ENCODE assay signal across 1 cellular context in the genomic region with DNA sequence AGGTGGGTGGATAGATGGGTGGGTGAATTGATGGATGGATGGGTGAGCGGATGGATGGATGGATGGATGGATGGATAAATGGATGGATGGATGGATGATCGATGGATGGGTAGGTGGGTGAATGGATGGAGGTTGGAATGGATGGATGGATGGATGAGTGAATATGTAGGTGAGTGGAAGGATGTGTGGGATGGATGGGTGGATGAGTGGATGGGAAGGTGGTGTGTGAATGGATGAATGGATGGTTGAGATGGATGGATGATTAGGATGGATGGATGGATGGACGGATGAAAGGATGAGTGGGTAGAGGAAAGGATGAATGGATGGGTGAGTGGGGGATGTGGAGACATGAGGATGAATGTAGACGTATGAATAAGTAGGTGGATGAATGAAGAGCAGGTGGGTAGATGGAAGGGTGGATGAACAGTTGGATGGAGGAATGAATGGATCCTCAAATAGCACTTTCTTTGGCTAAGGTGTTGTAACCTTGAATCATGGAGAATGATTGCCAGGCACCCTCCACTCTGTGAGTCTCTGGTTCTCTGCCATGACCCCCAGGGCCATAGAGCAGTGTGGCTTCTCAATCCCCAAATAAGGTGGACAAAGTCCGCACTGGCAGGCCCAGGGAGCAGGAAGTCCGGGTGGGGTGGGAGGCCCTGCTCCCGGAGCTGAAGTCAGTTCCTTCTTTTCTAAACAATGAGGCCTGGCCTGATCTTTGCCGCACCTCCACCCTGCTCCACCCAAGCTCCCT.
TF ChIP-seq lines count a peak whose summit lies in the region.

No MANE protein-coding gene starts in this region.

TF ChIP-seq in HepG2, 621 proteins besides CTCF, POLR2A, EP300 and RAD21 (continued from another document and continues in another):
- TF ChIP-seq, protein P1, sequence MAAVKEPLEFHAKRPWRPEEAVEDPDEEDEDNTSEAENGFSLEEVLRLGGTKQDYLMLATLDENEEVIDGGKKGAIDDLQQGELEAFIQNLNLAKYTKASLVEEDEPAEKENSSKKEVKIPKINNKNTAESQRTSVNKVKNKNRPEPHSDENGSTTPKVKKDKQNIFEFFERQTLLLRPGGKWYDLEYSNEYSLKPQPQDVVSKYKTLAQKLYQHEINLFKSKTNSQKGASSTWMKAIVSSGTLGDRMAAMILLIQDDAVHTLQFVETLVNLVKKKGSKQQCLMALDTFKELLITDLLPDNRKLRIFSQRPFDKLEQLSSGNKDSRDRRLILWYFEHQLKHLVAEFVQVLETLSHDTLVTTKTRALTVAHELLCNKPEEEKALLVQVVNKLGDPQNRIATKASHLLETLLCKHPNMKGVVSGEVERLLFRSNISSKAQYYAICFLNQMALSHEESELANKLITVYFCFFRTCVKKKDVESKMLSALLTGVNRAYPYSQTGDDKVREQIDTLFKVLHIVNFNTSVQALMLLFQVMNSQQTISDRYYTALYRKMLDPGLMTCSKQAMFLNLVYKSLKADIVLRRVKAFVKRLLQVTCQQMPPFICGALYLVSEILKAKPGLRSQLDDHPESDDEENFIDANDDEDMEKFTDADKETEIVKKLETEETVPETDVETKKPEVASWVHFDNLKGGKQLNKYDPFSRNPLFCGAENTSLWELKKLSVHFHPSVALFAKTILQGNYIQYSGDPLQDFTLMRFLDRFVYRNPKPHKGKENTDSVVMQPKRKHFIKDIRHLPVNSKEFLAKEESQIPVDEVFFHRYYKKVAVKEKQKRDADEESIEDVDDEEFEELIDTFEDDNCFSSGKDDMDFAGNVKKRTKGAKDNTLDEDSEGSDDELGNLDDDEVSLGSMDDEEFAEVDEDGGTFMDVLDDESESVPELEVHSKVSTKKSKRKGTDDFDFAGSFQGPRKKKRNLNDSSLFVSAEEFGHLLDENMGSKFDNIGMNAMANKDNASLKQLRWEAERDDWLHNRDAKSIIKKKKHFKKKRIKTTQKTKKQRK (IDR thresholded peaks at IDR 0.05; ENCODE audit: low read length), result no peak
- TF ChIP-seq ZNF629 (CRISPR knock-in tag; conservative IDR thresholded peaks at IDR 0.05) (no peak), FOXC1 (CRISPR knock-in tag; IDR thresholded peaks at IDR 0.05; ENCODE audit: borderline replicate concordance) (peak; percentile 6; the same call in 1 of the 2 replicates), ZNF468 (CRISPR knock-in tag; IDR thresholded peaks at IDR 0.05) (no peak), ZNF136 (CRISPR knock-in tag; IDR thresholded peaks at IDR 0.05; ENCODE audit: low read depth) (no peak), JUND (CRISPR knock-in tag; IDR thresholded peaks at IDR 0.05) (no peak), SCMH1 (CRISPR knock-in tag; IDR thresholded peaks at IDR 0.05; ENCODE audit: borderline replicate concordance) (no peak), ZC3H13 (CRISPR knock-in tag; IDR thresholded peaks at IDR 0.05) (no peak), ZNF674 (CRISPR knock-in tag; IDR thresholded peaks at IDR 0.05; ENCODE audit: low read depth) (no peak), ONECUT2 (CRISPR knock-in tag; IDR thresholded peaks at IDR 0.05) (no peak), PTBP1 (IDR thresholded peaks at IDR 0.05; ENCODE audit: low read depth, low read length, poor library complexity, severe bottlenecking) (no peak), SNAPC2 (CRISPR knock-in tag; IDR thresholded peaks at IDR 0.05) (no peak), ZNF800 (CRISPR knock-in tag; IDR thresholded peaks at IDR 0.05) (no peak), ARNTL (CRISPR knock-in tag; IDR thresholded peaks at IDR 0.05) (no peak), PATZ1 (CRISPR knock-in tag; IDR thresholded peaks at IDR 0.05) (peak; percentile 77), FUBP1 (CRISPR knock-in tag; IDR thresholded peaks at IDR 0.05; ENCODE audit: borderline replicate concordance) (no peak), ZNF282 (IDR thresholded peaks at IDR 0.05; ENCODE audit: partially characterized antibody) (no peak), HDAC1 (CRISPR knock-in tag; IDR thresholded peaks at IDR 0.05) (no peak), MXD4 (CRISPR knock-in tag; IDR thresholded peaks at IDR 0.05) (0 out of 2 replicates have a peak, but pooled peaks have one; percentile 48), SAP130 (CRISPR knock-in tag; IDR thresholded peaks at IDR 0.05; ENCODE audit: low read depth) (peak; percentile 62), SNRNP70 (IDR thresholded peaks at IDR 0.05; ENCODE audit: low read depth, low read length) (no peak), MLLT10 (CRISPR knock-in tag; IDR thresholded peaks at IDR 0.05) (no peak), ZNF329 (CRISPR knock-in tag; IDR thresholded peaks at IDR 0.05; ENCODE audit: low read depth) (no peak), ZNF383 (CRISPR knock-in tag; IDR thresholded peaks at IDR 0.05; ENCODE audit: borderline replicate concordance) (no peak), PRDM10 (CRISPR knock-in tag; IDR thresholded peaks at IDR 0.05; ENCODE audit: low read depth) (peak; percentile 46; the same call in 1 of the 2 replicates), ZFP36L1 (CRISPR knock-in tag; IDR thresholded peaks at IDR 0.05) (no peak), THAP11 (CRISPR knock-in tag; IDR thresholded peaks at IDR 0.05) (0 out of 2 replicates have a peak, but pooled peaks have one; percentile 44), ZSCAN30 (CRISPR knock-in tag; IDR thresholded peaks at IDR 0.05) (no peak), ZNF577 (CRISPR knock-in tag; IDR thresholded peaks at IDR 0.05; ENCODE audit: borderline replicate concordance, low read depth) (no peak), ZNF768 (CRISPR knock-in tag; IDR thresholded peaks at IDR 0.05) (no peak), TARDBP (CRISPR knock-in tag; IDR thresholded peaks at IDR 0.05) (no peak), IRF1 (CRISPR knock-in tag; IDR thresholded peaks at IDR 0.05; ENCODE audit: low read depth) (no peak)
- TF ChIP-seq, protein P2, sequence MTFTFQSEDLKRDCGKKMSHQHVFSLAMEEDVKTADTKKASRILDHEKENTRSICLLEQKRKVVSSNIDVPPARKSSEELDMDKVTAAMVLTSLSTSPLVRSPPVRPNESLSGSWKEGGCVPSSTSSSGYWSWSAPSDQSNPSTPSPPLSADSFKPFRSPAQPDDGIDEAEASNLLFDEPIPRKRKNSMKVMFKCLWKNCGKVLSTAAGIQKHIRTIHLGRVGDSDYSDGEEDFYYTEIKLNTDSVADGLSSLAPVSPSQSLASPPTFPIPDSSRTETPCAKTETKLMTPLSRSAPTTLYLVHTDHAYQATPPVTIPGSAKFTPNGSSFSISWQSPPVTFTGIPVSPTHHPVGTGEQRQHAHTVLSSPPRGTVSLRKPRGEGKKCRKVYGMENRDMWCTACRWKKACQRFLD (CRISPR knock-in tag; IDR thresholded peaks at IDR 0.05; ENCODE audit: borderline replicate concordance), result no peak
- TF ChIP-seq, protein P3, sequence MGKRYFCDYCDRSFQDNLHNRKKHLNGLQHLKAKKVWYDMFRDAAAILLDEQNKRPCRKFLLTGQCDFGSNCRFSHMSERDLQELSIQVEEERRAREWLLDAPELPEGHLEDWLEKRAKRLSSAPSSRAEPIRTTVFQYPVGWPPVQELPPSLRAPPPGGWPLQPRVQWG (CRISPR knock-in tag; IDR thresholded peaks at IDR 0.05; ENCODE audit: borderline replicate concordance, low read depth), result no peak
- TF ChIP-seq, protein P4, sequence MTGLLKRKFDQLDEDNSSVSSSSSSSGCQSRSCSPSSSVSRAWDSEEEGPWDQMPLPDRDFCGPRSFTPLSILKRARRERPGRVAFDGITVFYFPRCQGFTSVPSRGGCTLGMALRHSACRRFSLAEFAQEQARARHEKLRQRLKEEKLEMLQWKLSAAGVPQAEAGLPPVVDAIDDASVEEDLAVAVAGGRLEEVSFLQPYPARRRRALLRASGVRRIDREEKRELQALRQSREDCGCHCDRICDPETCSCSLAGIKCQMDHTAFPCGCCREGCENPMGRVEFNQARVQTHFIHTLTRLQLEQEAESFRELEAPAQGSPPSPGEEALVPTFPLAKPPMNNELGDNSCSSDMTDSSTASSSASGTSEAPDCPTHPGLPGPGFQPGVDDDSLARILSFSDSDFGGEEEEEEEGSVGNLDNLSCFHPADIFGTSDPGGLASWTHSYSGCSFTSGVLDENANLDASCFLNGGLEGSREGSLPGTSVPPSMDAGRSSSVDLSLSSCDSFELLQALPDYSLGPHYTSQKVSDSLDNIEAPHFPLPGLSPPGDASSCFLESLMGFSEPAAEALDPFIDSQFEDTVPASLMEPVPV (CRISPR knock-in tag; IDR thresholded peaks at IDR 0.05), result no peak
- TF ChIP-seq, protein P5, sequence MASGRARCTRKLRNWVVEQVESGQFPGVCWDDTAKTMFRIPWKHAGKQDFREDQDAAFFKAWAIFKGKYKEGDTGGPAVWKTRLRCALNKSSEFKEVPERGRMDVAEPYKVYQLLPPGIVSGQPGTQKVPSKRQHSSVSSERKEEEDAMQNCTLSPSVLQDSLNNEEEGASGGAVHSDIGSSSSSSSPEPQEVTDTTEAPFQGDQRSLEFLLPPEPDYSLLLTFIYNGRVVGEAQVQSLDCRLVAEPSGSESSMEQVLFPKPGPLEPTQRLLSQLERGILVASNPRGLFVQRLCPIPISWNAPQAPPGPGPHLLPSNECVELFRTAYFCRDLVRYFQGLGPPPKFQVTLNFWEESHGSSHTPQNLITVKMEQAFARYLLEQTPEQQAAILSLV (CRISPR knock-in tag; IDR thresholded peaks at IDR 0.05; ENCODE audit: borderline replicate concordance), result no peak
